In the genomic region with DNA sequence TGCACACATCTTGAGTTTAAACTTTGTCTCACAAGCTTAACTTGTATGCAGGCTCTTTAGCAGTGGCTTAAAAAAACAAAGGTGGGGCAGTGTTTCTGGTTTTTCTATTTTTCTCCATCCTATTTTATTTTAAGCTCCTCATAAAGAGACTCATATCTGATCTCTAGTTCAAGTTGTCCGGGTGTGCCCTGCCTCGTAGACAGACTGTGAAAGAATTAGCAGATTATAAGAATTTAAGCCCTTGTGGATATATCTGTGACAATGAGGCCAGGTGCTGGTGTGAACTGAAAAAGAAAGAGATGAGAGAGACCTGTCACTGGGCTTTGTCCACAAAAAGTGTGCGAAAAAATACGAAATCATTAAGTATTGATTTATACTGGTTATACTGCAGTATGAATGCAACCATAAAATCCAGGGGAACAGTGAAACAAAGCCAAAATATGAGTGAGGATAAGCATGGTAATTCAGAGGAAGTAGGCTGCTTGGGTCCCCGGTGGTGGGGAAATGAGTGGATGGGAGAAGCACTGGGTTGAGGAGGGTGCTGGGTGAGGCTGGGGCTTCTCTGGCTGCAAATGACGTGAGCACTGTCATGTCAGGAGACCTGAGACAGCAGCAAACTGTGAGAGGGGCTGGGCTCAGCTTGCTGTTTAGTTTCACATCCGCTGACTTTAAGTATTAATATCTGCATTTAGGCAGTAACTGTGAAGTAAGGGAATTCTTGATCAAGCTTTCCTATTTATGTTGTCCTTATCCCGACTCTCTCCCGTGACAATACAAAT, we compare ENCODE assay signal across 7 cellular contexts.
DNase-seq lines count a peak whose midpoint lies in the region; ATAC-seq and TF ChIP-seq lines count a peak whose summit lies in the region.

No MANE protein-coding gene starts in this region.

- no peak for TF ChIP-seq CTCF in left lung (IDR thresholded peaks at IDR 0.05)

- H3K4me3 ChIP-seq in left lung, result no peak overlapping the region

- DNase-seq in SKM-1 treated with dmso at 0.1 percent for 144 hours (lab: John Stamatoyannopoulos, UW; ENCODE audit: unreplicated experiment) (peak; percentile 48), left lung (peak; percentile 74 to 85), T-helper 9 cell (no peak), NCI-H2227 treated with DMSO at 0.1 percent for 48 hours (lab: John Stamatoyannopoulos, UW) (no peak), iPS-NIHi7 (ENCODE audit: extremely low spot score) (no peak)

- peaks cover 7 to 56% of the 10 kb centered on the region in 2 donors for H3K4me1 ChIP-seq in left lung

- H3K27me3 ChIP-seq in left lung, result no peaks in the 10 kb centered on the region

- ATAC-seq in GM19351 (IDR thresholded peaks at IDR 0.05; ENCODE audit: unreplicated experiment) (peak; percentile 87), HG03060 (IDR thresholded peaks at IDR 0.05; ENCODE audit: low read depth, unreplicated experiment) (peak; percentile 61), left lung (peak; percentile 72)

- no peaks in the 10 kb centered on the region for H3K9me3 ChIP-seq in left lung

- H3K36me3 ChIP-seq in left lung, result no peaks in the 10 kb centered on the region

- intact Hi-C loops in left lung (cut with DNase I), result no loop called here

- H3K27ac ChIP-seq in left lung, result peak overlapping the region in 1 of 2 donors; percentile 91

Comparison
In these comparisons a context has a peak if more than half of its experiments do, and no peak if none do; other contexts are left out.
1. DNase-seq: peak in SKM-1 treated with dmso at 0.1 percent for 144 hours (single experiment) and left lung (2 of 2); none in T-helper 9 cell (single experiment), NCI-H2227 treated with DMSO at 0.1 percent for 48 hours (single experiment) and iPS-NIHi7 (single experiment).
2. Peak in every context shown above with its lines, with median percentiles within 50 percentile points of each other: ATAC-seq.